ENCODE assay signal across 20 cellular contexts in the genomic region with DNA sequence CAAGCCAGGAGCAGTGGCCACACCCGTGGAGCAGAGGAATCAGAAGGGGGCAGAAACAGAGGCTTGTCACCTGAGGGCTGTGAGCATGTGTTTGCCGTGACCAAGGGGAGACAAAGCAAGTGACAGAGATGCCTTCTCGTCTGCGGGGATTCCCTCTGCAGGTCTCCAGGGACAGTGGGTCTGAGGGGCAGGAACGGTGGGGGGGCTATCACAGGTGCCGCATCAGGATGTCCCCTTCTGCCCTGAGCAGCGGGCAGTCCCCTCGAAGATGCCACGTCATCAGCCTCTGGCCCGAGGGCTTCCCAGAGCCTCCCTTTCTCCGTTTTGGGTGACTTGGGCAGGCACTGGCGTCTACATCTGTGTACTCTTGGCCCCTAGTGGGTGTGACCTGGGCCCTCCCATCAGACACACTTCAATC.
A peak's percentile ranks its signal among the peaks of the same experiment; 100 is the strongest.
DNase-seq lines count a peak whose midpoint lies in the region; ATAC-seq, FAIRE-seq and TF ChIP-seq lines count a peak whose summit lies in the region.
"Had no signal": no experiment of that assay in that cellular context is flagged by ENCODE, and none has a peak within 500 bp of the region (broad histone marks: within the 10 kb centered on the region; RNA-seq: fewer than 3 reads in every experiment).

No MANE protein-coding gene starts in this region.

- no peak for TF ChIP-seq POLR2A in GM12892 (IDR thresholded peaks at IDR 0.05; ENCODE audit: low read depth, low read length)

- ATAC-seq in GM19463 (IDR thresholded peaks at IDR 0.05; ENCODE audit: unreplicated experiment), result peak; percentile 44
- ATAC-seq in HG02938 (IDR thresholded peaks at IDR 0.05; ENCODE audit: unreplicated experiment), result peak; percentile 44
- no peak for ATAC-seq in left cardiac atrium
- ATAC-seq in HG03196 (IDR thresholded peaks at IDR 0.05; ENCODE audit: unreplicated experiment), result no peak
- ATAC-seq: T-helper 17 cell, WTC11 had no signal

- intact Hi-C loops in left cardiac atrium (cut with DNase I), result no loop called here

- peak; percentile 61 for FAIRE-seq in GM12892 (lab: Jason Lieb, UNC)
- FAIRE-seq: endothelial cell of umbilical vein, frontal cortex had no signal

- DNase-seq in GM12892 (ENCODE audit: insufficient read length) (no peak), islet precursor cell (peak; percentile 38), left cardiac atrium (no peak), 8988T (no peak)
- DNase-seq: aorta; H9; NCI-H1105; NCI-H226; NK-92 treated with Interleukin-12 subunit alpha and Interleukin-12 subunit beta, amount 100 ng/mL, for 24 hours; ovary; SHP77 treated with DMSO at 0.1 percent for 48 hours; stimulated activated CD4-positive, alpha-beta T cell treated with anti-CD3 and anti-CD28 coated beads, Interleukin-4, amount 100 ng/mL, for 1 hour; T-helper 17 cell; testis had no signal

Comparison
In these comparisons a context has a peak if more than half of its experiments do, and no peak if none do; other contexts are left out.
1. ATAC-seq: peak in GM19463 (single experiment) and HG02938 (single experiment); none in left cardiac atrium (0 of 2) and HG03196 (single experiment).